8 cellular contexts compared by ENCODE assay signal in the genomic region with DNA sequence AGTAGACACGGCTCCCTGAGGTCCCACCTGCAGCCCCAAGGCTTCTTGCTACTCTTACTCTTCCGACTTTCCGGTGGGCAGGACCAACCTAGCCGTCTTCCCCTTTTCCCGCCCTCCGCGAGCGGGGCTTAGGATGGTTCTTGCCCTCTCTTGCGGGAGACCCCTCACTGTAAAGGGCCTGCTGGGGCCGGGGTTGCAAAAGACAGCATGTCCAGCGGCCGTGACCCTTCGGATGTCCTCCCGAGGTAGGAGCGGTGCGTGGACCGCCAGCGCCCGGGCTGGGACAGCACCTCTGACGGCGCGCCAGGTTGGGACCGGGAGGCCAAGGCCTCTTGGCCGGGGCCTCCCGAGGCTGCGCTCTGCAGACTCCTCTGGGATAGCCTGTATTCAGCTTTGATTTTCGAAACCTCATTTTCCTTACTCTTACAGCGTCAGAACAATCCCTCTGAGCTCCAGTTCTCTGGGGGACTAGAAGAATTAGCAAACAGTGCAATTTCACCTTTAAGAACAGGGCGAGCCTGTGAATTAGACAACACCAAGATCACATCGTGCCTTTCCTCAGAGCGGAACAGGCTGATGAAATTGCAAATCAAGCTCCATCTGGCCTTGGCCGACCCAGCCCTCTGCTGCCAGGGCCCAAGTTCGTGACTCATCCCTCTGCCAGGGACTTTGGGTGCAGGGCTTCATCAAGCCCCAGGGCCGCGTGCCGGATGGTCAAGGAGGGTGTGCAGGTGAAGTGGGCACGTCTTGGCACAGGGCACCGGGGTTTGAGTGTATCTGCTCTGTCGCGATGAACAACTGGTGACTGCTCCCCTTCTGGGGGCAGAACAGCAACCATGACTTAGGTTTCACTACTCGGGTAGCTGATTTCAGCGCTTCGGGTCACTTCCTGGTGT. TPM values are rescaled to one million over a fixed set of nuclear protein-coding genes. Genes with fewer than 3 reads are reported as not detected.
DNase-seq lines count a peak whose midpoint lies in the region; ATAC-seq and TF ChIP-seq lines count a peak whose summit lies in the region.

No MANE protein-coding gene starts in this region.

- no peak for ATAC-seq in activated naive CD8-positive, alpha-beta T cell treated with anti-CD3 and anti-CD28 coated beads, Interleukin-2, amount 50 U/mL, for 24 hours
- peak; percentile 16 to 17 for ATAC-seq in stimulated activated naive B cell treated with anti-CD40 and anti-IgM and Interleukin-4, amounts not matched to agents 10 μg/mL and 1 μg/mL and 100 μg/mL, for 72 hours (replicated peaks)
- ATAC-seq in HG02642 (IDR thresholded peaks at IDR 0.05; ENCODE audit: poor library complexity, unreplicated experiment) = no peak

- H3K36me3 Mint-ChIP-seq in CD14-positive monocyte (peaks cover 0 to 4% of the 10 kb centered on the region in 2 donors), HFFc6 (ENCODE audit: low read depth) (no peaks in the 10 kb centered on the region)
- H3K36me3 Mint-ChIP-seq in activated naive CD8-positive, alpha-beta T cell treated with anti-CD3 and anti-CD28 coated beads, Interleukin-2, amount 50 U/mL, for 24 hours (ENCODE audit: low read depth) = no peaks in the 10 kb centered on the region
- peaks cover 0 to 3% of the 10 kb centered on the region in 2 donors for H3K36me3 Mint-ChIP-seq in stimulated activated naive B cell treated with anti-CD40 and anti-IgM and Interleukin-4, amounts not matched to agents 10 μg/mL and 1 μg/mL and 100 μg/mL, for 72 hours

- H3K4me1 Mint-ChIP-seq in CD14-positive monocyte (peaks cover 18% of the 10 kb centered on the region), HFFc6 (ENCODE audit: low read depth) (peaks cover 17% of the 10 kb centered on the region)
- H3K4me1 Mint-ChIP-seq in activated naive CD8-positive, alpha-beta T cell treated with anti-CD3 and anti-CD28 coated beads, Interleukin-2, amount 50 U/mL, for 24 hours = peaks cover 5% of the 10 kb centered on the region
- H3K4me1 Mint-ChIP-seq in stimulated activated naive B cell treated with anti-CD40 and anti-IgM and Interleukin-4, amounts not matched to agents 10 μg/mL and 1 μg/mL and 100 μg/mL, for 72 hours = peaks cover 21 to 31% of the 10 kb centered on the region in 2 donors

- H3K4me3 ChIP-seq in iPS-18c (ENCODE audit: insufficient read depth, low read depth, low read length) = peak overlapping the region; percentile 65

- DNase-seq in CD14-positive monocyte (ENCODE audit: low spot score) (no peak), HFFc6 (no peak), OCI-M2 (lab: John Stamatoyannopoulos, UW; ENCODE audit: unreplicated experiment) (no peak)
- DNase-seq in activated naive CD8-positive, alpha-beta T cell treated with anti-CD3 and anti-CD28 coated beads, Interleukin-2, amount 50 U/mL, for 24 hours = no peak
- DNase-seq in stimulated activated naive B cell treated with anti-CD40 and anti-IgM and Interleukin-4, amounts not matched to agents 10 μg/mL and 1 μg/mL and 100 μg/mL, for 72 hours = no peak
- DNase-seq in central memory CD4-positive, alpha-beta T cell = no peak

- H3K4me3 Mint-ChIP-seq in CD14-positive monocyte = peak overlapping the region; percentile 88 to 95
- peak overlapping the region; percentile 91 for H3K4me3 Mint-ChIP-seq in HFFc6
- peak overlapping the region; percentile 63 for H3K4me3 Mint-ChIP-seq in activated naive CD8-positive, alpha-beta T cell treated with anti-CD3 and anti-CD28 coated beads, Interleukin-2, amount 50 U/mL, for 24 hours
- peak overlapping the region; percentile 72 to 85 for H3K4me3 Mint-ChIP-seq in stimulated activated naive B cell treated with anti-CD40 and anti-IgM and Interleukin-4, amounts not matched to agents 10 μg/mL and 1 μg/mL and 100 μg/mL, for 72 hours

- H3K27ac Mint-ChIP-seq in CD14-positive monocyte (no peak overlapping the region), HFFc6 (peak overlapping the region; percentile 40)
- no peak overlapping the region for H3K27ac Mint-ChIP-seq in activated naive CD8-positive, alpha-beta T cell treated with anti-CD3 and anti-CD28 coated beads, Interleukin-2, amount 50 U/mL, for 24 hours
- no peak overlapping the region for H3K27ac Mint-ChIP-seq in stimulated activated naive B cell treated with anti-CD40 and anti-IgM and Interleukin-4, amounts not matched to agents 10 μg/mL and 1 μg/mL and 100 μg/mL, for 72 hours

- TF ChIP-seq CTCF in CD14-positive monocyte (IDR thresholded peaks at IDR 0.05) (no peak), HFFc6 (IDR thresholded peaks at IDR 0.05) (no peak)

- intact Hi-C loops in CD14-positive monocyte (cut with micrococcal nuclease) = no loop called here

- peaks cover 28 to 65% (median 44%) of the 10 kb centered on the region in 3 donors for H3K27me3 Mint-ChIP-seq in CD14-positive monocyte (ENCODE audit: low read depth in 3 of 3)
- H3K27me3 Mint-ChIP-seq in HFFc6 (ENCODE audit: insufficient read depth) = no peaks in the 10 kb centered on the region; the same call in none of the 2 replicates
- peaks cover 20% of the 10 kb centered on the region for H3K27me3 Mint-ChIP-seq in activated naive CD8-positive, alpha-beta T cell treated with anti-CD3 and anti-CD28 coated beads, Interleukin-2, amount 50 U/mL, for 24 hours
- H3K27me3 Mint-ChIP-seq in stimulated activated naive B cell treated with anti-CD40 and anti-IgM and Interleukin-4, amounts not matched to agents 10 μg/mL and 1 μg/mL and 100 μg/mL, for 72 hours = peaks cover 27 to 50% of the 10 kb centered on the region in 2 donors

- peaks cover 2% of the 10 kb centered on the region for H3K9me3 ChIP-seq in iPS-18c (ENCODE audit: control insufficient read depth, insufficient read depth, low read length)

- H3K9me3 Mint-ChIP-seq in CD14-positive monocyte (peaks cover 0 to 5% (median 0%) of the 10 kb centered on the region in 7 donors), HFFc6 (no peaks in the 10 kb centered on the region)
- no peaks in the 10 kb centered on the region for H3K9me3 Mint-ChIP-seq in activated naive CD8-positive, alpha-beta T cell treated with anti-CD3 and anti-CD28 coated beads, Interleukin-2, amount 50 U/mL, for 24 hours
- no peaks in the 10 kb centered on the region for H3K9me3 Mint-ChIP-seq in stimulated activated naive B cell treated with anti-CD40 and anti-IgM and Interleukin-4, amounts not matched to agents 10 μg/mL and 1 μg/mL and 100 μg/mL, for 72 hours

RNA-seq across cellular contexts. Expression of gene MOCOS, which starts 0.8 kb away (rescaled TPM):
- under 1 TPM in 1 of 2 donors, not detected in 1; 0.05 TPM for polyA plus RNA-seq in CD14-positive monocyte
- 1 to 10 TPM; 1.7 to 3.0 (median 2.5) TPM for total RNA-seq in HFFc6 (2021; fragmentation: NEBNext Ultra II Directional; extraction: Animal tissue kit (Norgen Biotek cat#: 25700))

RNA-seq across cellular contexts. Expression of gene ELP2, which starts 58.4 kb away (rescaled TPM):
- 10 to 100 TPM; 27.1 to 52.5 TPM for polyA plus RNA-seq in CD14-positive monocyte
- total RNA-seq in HFFc6 (2021; fragmentation: NEBNext Ultra II Directional; extraction: Animal tissue kit (Norgen Biotek cat#: 25700)) = 10 to 100 TPM; 76.2 to 99.7 (median 82.3) TPM

RNA-seq across cellular contexts. Expression of gene SLC39A6, which starts 58.9 kb away (rescaled TPM):
- 10 to 100 TPM; 16.8 to 20.1 TPM for polyA plus RNA-seq in CD14-positive monocyte
- total RNA-seq in HFFc6 (2021; fragmentation: NEBNext Ultra II Directional; extraction: Animal tissue kit (Norgen Biotek cat#: 25700)) = 10 to 100 TPM; 62.4 to 76.4 (median 71.1) TPM

Comparison
In these comparisons a context has a peak if more than half of its experiments do, and no peak if none do; other contexts are left out.
1. ATAC-seq: peak in stimulated activated naive B cell treated with anti-CD40 and anti-IgM and Interleukin-4, amounts not matched to agents 10 μg/mL and 1 μg/mL and 100 μg/mL, for 72 hours (2 of 2); none in activated naive CD8-positive, alpha-beta T cell treated with anti-CD3 and anti-CD28 coated beads, Interleukin-2, amount 50 U/mL, for 24 hours (single experiment) and HG02642 (single experiment).
2. Peak in every context shown above with its lines, with median percentiles within 50 percentile points of each other: H3K4me3 Mint-ChIP-seq.